13 cellular contexts compared by ENCODE assay signal in the genomic region with DNA sequence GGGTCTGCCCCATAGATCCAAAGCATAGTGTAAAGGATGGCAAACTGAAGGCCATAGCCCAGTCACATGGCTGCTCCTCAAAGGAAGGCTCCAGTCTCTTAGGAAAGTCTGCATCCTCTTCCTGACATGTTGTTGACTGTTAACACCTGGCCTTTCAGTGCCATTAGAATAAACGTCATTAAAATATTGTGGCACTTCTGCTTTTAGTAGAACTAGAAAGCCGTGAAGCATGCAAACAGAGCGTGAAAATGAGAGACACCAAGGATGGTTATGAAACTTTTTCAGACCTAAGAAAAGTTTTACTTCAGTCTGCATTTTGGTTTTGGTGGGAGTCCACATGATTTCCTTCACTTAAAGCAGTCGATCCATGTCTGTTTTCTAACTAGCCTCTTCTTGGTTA. TPM values are rescaled to one million over a fixed set of nuclear protein-coding genes. Genes with fewer than 3 reads are reported as not detected.
A peak's percentile ranks its signal among the peaks of the same experiment; 100 is the strongest.
DNase-seq lines count a peak whose midpoint lies in the region; ATAC-seq, FAIRE-seq and TF ChIP-seq lines count a peak whose summit lies in the region.
"Had no signal": no experiment of that assay in that cellular context is flagged by ENCODE, and none has a peak within 500 bp of the region (broad histone marks: within the 10 kb centered on the region; RNA-seq: fewer than 3 reads in every experiment).

No MANE protein-coding gene starts in this region.

- no peak overlapping the region for H3K27ac Mint-ChIP-seq in CD14-positive monocyte
- H3K27ac Mint-ChIP-seq: activated naive CD8-positive, alpha-beta T cell treated with anti-CD3 and anti-CD28 coated beads for 36 hours had no signal

- no peak for TF ChIP-seq CTCF in CD14-positive monocyte (IDR thresholded peaks at IDR 0.05)

- ATAC-seq in GM19463 (IDR thresholded peaks at IDR 0.05; ENCODE audit: unreplicated experiment) (peak; percentile 85), HG02938 (IDR thresholded peaks at IDR 0.05; ENCODE audit: unreplicated experiment) (peak; percentile 91), HG03575 (IDR thresholded peaks at IDR 0.05; ENCODE audit: extremely low read depth, insufficient number of reproducible peaks, low FRiP score, unreplicated experiment) (peak; percentile 82), sciatic nerve (no peak)
- no peak for ATAC-seq in activated T-cell treated with anti-CD3 and anti-CD28 coated beads, Interleukin-2, amount 50 U/mL, for 4 hours
- ATAC-seq: heart right ventricle had no signal

- no peaks in the 10 kb centered on the region for H3K4me1 Mint-ChIP-seq in CD14-positive monocyte
- no peaks in the 10 kb centered on the region for H3K4me1 Mint-ChIP-seq in activated T-cell treated with anti-CD3 and anti-CD28 coated beads, Interleukin-2, amount 50 U/mL, for 4 hours (ENCODE audit: low read depth)

- DNase-seq in GM12892 (ENCODE audit: insufficient read length), result no peak
- DNase-seq in CD14-positive monocyte (ENCODE audit: low spot score), result no peak
- no peak for DNase-seq in activated T-cell treated with anti-CD3 and anti-CD28 coated beads, Interleukin-2, amount 50 U/mL, for 4 hours
- DNase-seq in sciatic nerve (ENCODE audit: low spot score), result no peak
- DNase-seq in anterior cingulate cortex (lab: John Stamatoyannopoulos, UW), result no peak
- DNase-seq: activated CD4-positive, alpha-beta T cell treated with anti-CD3 and anti-CD28 coated beads for 4 hours; activated naive CD8-positive, alpha-beta T cell treated with anti-CD3 and anti-CD28 coated beads for 36 hours; AML-193; heart right ventricle; SIG-M5 had no signal

- H3K27me3 Mint-ChIP-seq in CD14-positive monocyte (ENCODE audit: low read depth in 3 of 3), result peaks cover 0 to 3% (median 0%) of the 10 kb centered on the region in 3 donors
- no peaks in the 10 kb centered on the region for H3K27me3 Mint-ChIP-seq in activated T-cell treated with anti-CD3 and anti-CD28 coated beads, Interleukin-2, amount 50 U/mL, for 4 hours (ENCODE audit: low read depth)
- H3K27me3 Mint-ChIP-seq: activated naive CD8-positive, alpha-beta T cell treated with anti-CD3 and anti-CD28 coated beads for 36 hours had no signal

- H3K36me3 Mint-ChIP-seq in CD14-positive monocyte, result no peaks in the 10 kb centered on the region
- no peaks in the 10 kb centered on the region for H3K36me3 Mint-ChIP-seq in activated T-cell treated with anti-CD3 and anti-CD28 coated beads, Interleukin-2, amount 50 U/mL, for 4 hours (ENCODE audit: insufficient read depth)
- H3K36me3 Mint-ChIP-seq: activated naive CD8-positive, alpha-beta T cell treated with anti-CD3 and anti-CD28 coated beads for 36 hours had no signal

- no peak for TF ChIP-seq POLR2A in GM12892 (IDR thresholded peaks at IDR 0.05; ENCODE audit: low read depth, low read length)

- no peak overlapping the region for H3K4me3 Mint-ChIP-seq in CD14-positive monocyte
- H3K4me3 Mint-ChIP-seq in activated T-cell treated with anti-CD3 and anti-CD28 coated beads, Interleukin-2, amount 50 U/mL, for 4 hours, result no peak overlapping the region
- H3K4me3 Mint-ChIP-seq: activated naive CD8-positive, alpha-beta T cell treated with anti-CD3 and anti-CD28 coated beads for 36 hours had no signal

- peak; percentile 76 for FAIRE-seq in GM12892 (lab: Jason Lieb, UNC)

- intact Hi-C loops in CD14-positive monocyte (cut with micrococcal nuclease) (no loop called here), sciatic nerve (cut with DNase I) (no loop called here)

- no peaks in the 10 kb centered on the region for H3K9me3 Mint-ChIP-seq in CD14-positive monocyte
- H3K9me3 Mint-ChIP-seq in activated T-cell treated with anti-CD3 and anti-CD28 coated beads, Interleukin-2, amount 50 U/mL, for 4 hours, result no peaks in the 10 kb centered on the region
- H3K9me3 Mint-ChIP-seq: activated naive CD8-positive, alpha-beta T cell treated with anti-CD3 and anti-CD28 coated beads for 36 hours had no signal

RNA-seq across cellular contexts. Expression of a gene that starts 41.1 kb away (rescaled TPM):
- polyA plus RNA-seq in GM12892 (2012; ENCODE audit: missing spikeins), result 0.06 TPM
- 1 to 10 TPM in 1 of 2 donors, under 1 TPM in 1; 0.70 to 1.1 TPM for polyA plus RNA-seq in CD14-positive monocyte
- 1 to 10 TPM; 4.9 to 7.0 (median 5.8) TPM for total RNA-seq in activated T-cell treated with anti-CD3 and anti-CD28 coated beads, Interleukin-2, amount 50 U/mL, for 4 hours
- 7.6 TPM for total RNA-seq in sciatic nerve

Comparison
In these comparisons a context has a peak if more than half of its experiments do, and no peak if none do; other contexts are left out.
1. ATAC-seq: peak in GM19463 (single experiment), HG02938 (single experiment) and HG03575 (single experiment); none in activated T-cell treated with anti-CD3 and anti-CD28 coated beads, Interleukin-2, amount 50 U/mL, for 4 hours (0 of 2) and sciatic nerve (single experiment).